ENCODE assay signal across 14 cellular contexts in genomic region chr7:143849785-143850479, GRCh38. TPM values are rescaled to one million over a fixed set of nuclear protein-coding genes. Genes with fewer than 3 reads are reported as not detected.
DNase-seq lines count a peak whose midpoint lies in the region; ATAC-seq, FAIRE-seq and TF ChIP-seq lines count a peak whose summit lies in the region.
"Had no signal": no experiment of that assay in that cellular context is flagged by ENCODE, and none has a peak within 500 bp of the region (broad histone marks: within the 10 kb centered on the region; RNA-seq: fewer than 3 reads in every experiment).

No MANE protein-coding gene starts in this region.

- H3K4me1 ChIP-seq in A549: no peaks in the 10 kb centered on the region
- no peaks in the 10 kb centered on the region for H3K4me1 ChIP-seq in K562 (replicated peaks in 1 of 2; ENCODE audit: control insufficient read depth in 2 of 2, insufficient read depth in 2 of 2, low read length in 2 of 2)
- H3K4me1 ChIP-seq in spleen: no peaks in the 10 kb centered on the region
- H3K4me1 ChIP-seq: Caco-2, HAP-1 had no signal

- H3K36me3 Mint-ChIP-seq in CD14-positive monocyte: no peaks in the 10 kb centered on the region

- H3K27me3 ChIP-seq in K562 (ENCODE audit: control insufficient read depth in 2 of 2, insufficient read depth in 2 of 2, low read length in 2 of 2) (no peaks in the 10 kb centered on the region), spleen (replicated peaks in 1 of 7) (no peaks in the 10 kb centered on the region)

- H2AFZ ChIP-seq in K562 (ENCODE audit: low read depth, low read length): no peak overlapping the region

- no peak overlapping the region for H3K4me3 Mint-ChIP-seq in CD14-positive monocyte
- H3K4me3 Mint-ChIP-seq: CD8-positive, alpha-beta memory T cell had no signal

- no peaks in the 10 kb centered on the region for H3K79me2 ChIP-seq in K562 (ENCODE audit: control insufficient read depth, insufficient read depth, low read length)

- in situ Hi-C loops in KBM-7 (cut with MboI; ENCODE audit: low pct_unique_long_range_greater_than_20kb, low sequenced_read_pairs) (no loop called here), K562 (cut with MboI) (loop anchor here (5.0 kb wide), 1 partner anchor 238 kb away; no protein-coding TSS in a partner anchor)

- TF ChIP-seq EP300 in A549 (IDR thresholded peaks at IDR 0.05) (no peak), K562 (IDR thresholded peaks at IDR 0.05; ENCODE audit: low read length) (no peak)

- H3K4me2 ChIP-seq in A549 (no peak overlapping the region), K562 (ENCODE audit: insufficient read depth, low read length) (no peak overlapping the region)

- no peaks in the 10 kb centered on the region for H3K4me1 Mint-ChIP-seq in CD14-positive monocyte
- H3K4me1 Mint-ChIP-seq: CD8-positive, alpha-beta memory T cell had no signal

- no peak for DNase-seq in A549 (ENCODE audit: low read depth in 1 of 2, low spot score in 1 of 2)
- peak; percentile 9 for DNase-seq in KBM-7
- DNase-seq in K562 (ENCODE audit: extremely low read depth in 1 of 4, low spot score in 3 of 4): no peak
- DNase-seq in spleen: peak; percentile 5
- DNase-seq in NAMALWA (ENCODE audit: low spot score): no peak
- DNase-seq in CD14-positive monocyte (ENCODE audit: low spot score): no peak
- DNase-seq: Caco-2; CD8-positive, alpha-beta memory T cell; DND-41; GDM1; GOT3 had no signal

- H3K36me3 ChIP-seq in K562 (ENCODE audit: control insufficient read depth, insufficient read depth, low read length) (no peaks in the 10 kb centered on the region), spleen (no peaks in the 10 kb centered on the region)
- H3K36me3 ChIP-seq: HAP-1 had no signal

- no peak for TF ChIP-seq CTCF in A549 (IDR thresholded peaks at IDR 0.05)
- TF ChIP-seq CTCF in K562 (IDR thresholded peaks at IDR 0.05 in 2 of 3, conservative IDR thresholded peaks at IDR 0.05 in 1 of 3; ENCODE audit: insufficient read depth in 2 of 3, low read depth in 1 of 3, low read length in 3 of 3): no peak
- no peak for TF ChIP-seq CTCF in spleen (IDR thresholded peaks at IDR 0.05 in 8 of 11, conservative IDR thresholded peaks at IDR 0.05 in 3 of 11)
- no peak for TF ChIP-seq CTCF in CD14-positive monocyte (IDR thresholded peaks at IDR 0.05)

- H3K4me3 ChIP-seq in A549 (no peak overlapping the region), K562 (no peak overlapping the region), spleen (no peak overlapping the region)
- H3K4me3 ChIP-seq: HAP-1 had no signal

- H3K9me3 Mint-ChIP-seq in CD14-positive monocyte: peaks cover 0 to 5% (median 0%) of the 10 kb centered on the region in 7 donors

- BruUV-seq in K562 (replicated peaks; lab: Mats Ljungman, UMichigan): no TSS peak

- no peaks in the 10 kb centered on the region for H3K9me1 ChIP-seq in K562 (ENCODE audit: control insufficient read depth, insufficient read depth, low read length)

- FAIRE-seq in A549 (lab: Jason Lieb, UNC) (peak; percentile 13), K562 (lab: Jason Lieb, UNC) (no peak)
- FAIRE-seq: GM19239, HepG2 had no signal

- no peak for ATAC-seq in A549
- no peak for ATAC-seq in K562
- ATAC-seq: HepG2 had no signal

- 51% methylated on average over 3 of the region's 3 CpGs for WGBS in A549 (ENCODE audit: missing lambda C conversion rate)
- 52% methylated on average over 3 of the region's 3 CpGs for WGBS in K562 (ENCODE audit: insufficient coverage, low coverage, missing lambda C conversion rate)
- 87 to 92% (median 89%) methylated on average over 3 of the region's 3 CpGs for WGBS in spleen, 5 donors

- H3K9me3 ChIP-seq in A549 (no peaks in the 10 kb centered on the region), K562 (replicated peaks; ENCODE audit: control insufficient read depth, insufficient read depth, low read depth, low read length) (no peaks in the 10 kb centered on the region), spleen (peaks cover 0 to 38% (median 19%) of the 10 kb centered on the region in 8 donors)
- H3K9me3 ChIP-seq: HAP-1 had no signal

- CTCF ChIA-PET in A549 (lab: Yijun Ruan, JAX) (interaction anchor here (0.7 kb wide), 1 partner anchor 114 kb away, joined by 3 read pairs; no protein-coding TSS in a partner anchor), K562 (lab: Yijun Ruan, JAX; ENCODE audit: low intra/inter-chr PET ratio) (no interaction called here)

- no peak overlapping the region for H3K9ac ChIP-seq in K562 (ENCODE audit: insufficient read depth in 1 of 2, low read depth in 2 of 2, low read length in 2 of 2)

- intact Hi-C loops in K562 (cut with micrococcal nuclease): no loop called here
- intact Hi-C loops in spleen (cut with DNase I; ENCODE audit: low total_unique reads): no loop called here
- intact Hi-C loops in CD14-positive monocyte (cut with micrococcal nuclease): loop anchor here in 1 of 2 donors (10.0 kb wide), 1 partner anchor 55 kb away; the partner anchor contains the start of gene TCAF1

- no peak overlapping the region for H3K27ac Mint-ChIP-seq in CD14-positive monocyte
- H3K27ac Mint-ChIP-seq: CD8-positive, alpha-beta memory T cell had no signal

- H4K20me1 ChIP-seq in K562 (replicated peaks; ENCODE audit: control insufficient read depth, insufficient read depth, low read length): no peaks in the 10 kb centered on the region

- no peak for TF ChIP-seq POLR2A in A549 (IDR thresholded peaks at IDR 0.05; ENCODE audit: low read length)
- no peak for TF ChIP-seq POLR2A in K562 (conservative IDR thresholded peaks at IDR 0.05)
- TF ChIP-seq POLR2A in spleen (IDR thresholded peaks at IDR 0.05): no peak

- POLR2A ChIA-PET in A549 (lab: Yijun Ruan, JAX): no interaction called here
- POLR2A ChIA-PET in K562 (lab: Yijun Ruan, JAX): no interaction called here

- TF ChIP-seq RAD21 in A549 (conservative IDR thresholded peaks at IDR 0.05 in 1 of 2, IDR thresholded peaks at IDR 0.05 in 1 of 2): no peak
- TF ChIP-seq RAD21 in K562 (CRISPR knock-in tag; conservative IDR thresholded peaks at IDR 0.05 in 1 of 2, IDR thresholded peaks at IDR 0.05 in 1 of 2): no peak

- no peaks in the 10 kb centered on the region for H3K27me3 Mint-ChIP-seq in CD14-positive monocyte (ENCODE audit: low read depth in 3 of 3)
- H3K27me3 Mint-ChIP-seq: CD8-positive, alpha-beta memory T cell had no signal

- H3K27ac ChIP-seq in A549: no peak overlapping the region
- no peak overlapping the region for H3K27ac ChIP-seq in K562 (ENCODE audit: extremely low read depth, low read depth, low read length)
- no peak overlapping the region for H3K27ac ChIP-seq in spleen

TF ChIP-seq in A549, 52 proteins besides CTCF, POLR2A, EP300 and RAD21 (continues in another document):
- TF ChIP-seq TFCP2L1 (CRISPR knock-in tag; IDR thresholded peaks at IDR 0.05): no peak
- TF ChIP-seq POLR2AphosphoS2 (conservative IDR thresholded peaks at IDR 0.05; ENCODE audit: low read length): no peak

TF ChIP-seq in K562, 482 proteins besides CTCF, POLR2A, EP300 and RAD21 (continues in another document):
- no peak for TF ChIP-seq FOXO4 (CRISPR knock-in tag; IDR thresholded peaks at IDR 0.05)
- TF ChIP-seq HDAC2 (IDR thresholded peaks at IDR 0.05): no peak
- no peak for TF ChIP-seq PTBP1 (IDR thresholded peaks at IDR 0.05; ENCODE audit: low read depth, low read length)
- TF ChIP-seq GABPB2 (CRISPR knock-in tag; conservative IDR thresholded peaks at IDR 0.05): no peak
- no peak for TF ChIP-seq DDX20 (tag; IDR thresholded peaks at IDR 0.05; ENCODE audit: low read depth)
- no peak for TF ChIP-seq FOS (IDR thresholded peaks at IDR 0.05; ENCODE audit: extremely low read depth, insufficient read length)
- no peak for TF ChIP-seq YBX1 (IDR thresholded peaks at IDR 0.05)
- no peak for TF ChIP-seq BMI1 (IDR thresholded peaks at IDR 0.05; ENCODE audit: low read length)
- TF ChIP-seq LCOR (CRISPR knock-in tag; IDR thresholded peaks at IDR 0.05): no peak

RNA-seq across cellular contexts. Expression of gene TCAF1, which starts 52.0 kb away (rescaled TPM):
- polyA plus RNA-seq in A549 (2011; rRNA removed) (32.7 and 33.5 TPM in 2 replicates), A549 (2017; fragmentation: RNase III; extraction: RNeasy Plus Mini Kit Qiagen cat#74134 plus additional on column Dnase treatment) (25.8 to 27.9 TPM (median 26.4 TPM) in 3 replicates), K562 (2011; rRNA removed) (24.4 and 38.6 TPM in 2 replicates), K562 (2014; fragmentation: Illumina TruSeq; extraction: Trizol) (39.2 and 45.9 TPM in 2 replicates), K562 (2014; fragmentation: Nextera tagmentation; extraction: Ambion mirVana) (1 to 10 TPM; 6.2 to 9.6 TPM), K562 (2014; rRNA removed) (22.1 and 24.2 TPM in 2 replicates), spleen (1 to 10 TPM; 3.8 to 5.9 (median 4.6) TPM), CD14-positive monocyte (1 to 10 TPM; 1.8 to 3.3 TPM)
- polyA plus RNA-seq in A549 (2012; cell fraction: cytosol; rRNA removed): 10.1 and 12.5 TPM in 2 replicates
- polyA plus RNA-seq in A549 (2012; cell fraction: nucleus; rRNA removed): 17.4 and 23.3 TPM in 2 replicates
- polyA minus RNA-seq in A549 (2011; rRNA and poly(A)+ RNA removed): 51.9 and 70.1 TPM in 2 replicates
- total RNA-seq in K562 (2011; cell fraction: chromatin; rRNA removed; ENCODE audit: low replicate concordance): 31.5 and 50.2 TPM in 2 replicates
- 16.2 and 20.5 TPM in 2 replicates for total RNA-seq in K562 (2011; cell fraction: nucleolus; rRNA removed)
- 16.9 and 23.0 TPM in 2 replicates for total RNA-seq in K562 (2011; cell fraction: nucleoplasm; rRNA removed)
- total RNA-seq in K562 (2014; rRNA removed) (23.4 and 25.0 TPM in 2 replicates), K562 (2014; rRNA removed; fragmentation: Illumina TruSeq; extraction: Trizol) (30.1 and 34.2 TPM in 2 replicates), K562 (2015; rRNA removed; fragmentation: Illumina TruSeq; extraction: Trizol) (30.5 and 32.0 TPM in 2 replicates), K562 (2021) (51.3 and 52.2 TPM in 2 replicates), spleen (10 to 100 TPM; 22.7 to 39.6 (median 30.8) TPM)
- 27.4 and 34.9 TPM in 2 replicates for polyA plus RNA-seq in K562 (2011; cell fraction: cytosol; rRNA removed)
- polyA plus RNA-seq in K562 (2011; cell fraction: nucleus; rRNA removed): 29.5 and 33.3 TPM in 2 replicates
- polyA plus RNA-seq in K562 (2012): 38.3 and 40.8 TPM in 2 replicates
- 64.3 and 93.5 TPM in 2 replicates for polyA minus RNA-seq in K562 (2011; rRNA and poly(A)+ RNA removed)
- 34.4 and 36.3 TPM in 2 replicates for polyA minus RNA-seq in K562 (2011; cell fraction: cytosol; rRNA and poly(A)+ RNA removed)
- 22.9 and 40.4 TPM in 2 replicates for polyA minus RNA-seq in K562 (2011; cell fraction: nucleus; rRNA and poly(A)+ RNA removed)

Comparison
In these comparisons a context has a peak if more than half of its experiments do, and no peak if none do; other contexts are left out.
1. DNase-seq: peak in KBM-7 (single experiment) and spleen (single experiment); none in A549 (0 of 2), K562 (0 of 4), NAMALWA (single experiment) and CD14-positive monocyte (single experiment).
2. Of the 35 proteins assayed by ChIP-seq in both K562 and A549: peak only in K562: POLR2AphosphoS2; only in A549: none; in both: none; in neither: 34.